Comparison of ENCODE assay signal across 8 cellular contexts in genomic region chr1:151130837-151131586, GRCh38. TPM values are rescaled to one million over a fixed set of nuclear protein-coding genes. Genes with fewer than 3 reads are reported as not detected.
DNase-seq lines count a peak whose midpoint lies in the region; ATAC-seq, FAIRE-seq and TF ChIP-seq lines count a peak whose summit lies in the region.

No MANE protein-coding gene starts in this region.

- H3K79me1 ChIP-seq in H1 (ENCODE audit: low read depth, low read length) (no peaks in the 10 kb centered on the region), mesendoderm (ENCODE audit: low read length) (no peaks in the 10 kb centered on the region)

- H2BK5ac ChIP-seq in H1 (ENCODE audit: low read depth, low read length) (no peak overlapping the region), mesendoderm (ENCODE audit: low read length) (no peak overlapping the region)

- H3K27ac ChIP-seq in H1 (ENCODE audit: low read depth, low read length) (peak overlapping the region; percentile 42; the same call in 1 of the 2 replicates), mesendoderm (ENCODE audit: low read depth, low read length) (no peak overlapping the region)

- H3K27me3 ChIP-seq in H1 (replicated peaks in 1 of 4; ENCODE audit: control insufficient read depth in 3 of 4, extremely low read depth in 1 of 4, insufficient read depth in 3 of 4, low read length in 3 of 4) (peaks cover 0 to 28% (median 20%) of the 10 kb centered on the region in 4 experiments; a peak in 5 of 7 replicates), mesendoderm (ENCODE audit: insufficient read depth, low read length, poor library complexity) (no peaks in the 10 kb centered on the region)

- peak; percentile 98 for FAIRE-seq in H1 (lab: Jason Lieb, UNC)
- FAIRE-seq in HTR-8/SVneo (lab: Jason Lieb, UNC) = no peak

- no peaks in the 10 kb centered on the region for H3K9me3 ChIP-seq in ES-I3 (ENCODE audit: control insufficient read depth, insufficient read depth, low read length)
- no peaks in the 10 kb centered on the region for H3K9me3 ChIP-seq in H1 (ENCODE audit: insufficient read depth in 2 of 2, low read depth in 1 of 2, low read length in 1 of 2)

- no peak overlapping the region for H4K5ac ChIP-seq in H1 (ENCODE audit: insufficient read length, low read depth, low read length)
- H4K5ac ChIP-seq in mesendoderm (ENCODE audit: low read length) = no peak overlapping the region

- TF ChIP-seq EP300 in H1 (IDR thresholded peaks at IDR 0.05; ENCODE audit: borderline replicate concordance in 1 of 2, low read depth in 2 of 2, low read length in 2 of 2) = no peak

- H2AK5ac ChIP-seq in H1 (ENCODE audit: low read depth, low read length) (no peak overlapping the region), mesendoderm (ENCODE audit: low read length) (no peak overlapping the region)

- ATAC-seq in HG03108 (IDR thresholded peaks at IDR 0.05; ENCODE audit: unreplicated experiment) = peak; percentile 81

- CTCF ChIA-PET in H1 (lab: Charles Lee; ENCODE audit: partially characterized antibody) = interaction anchor here (0.5 to 7.9 kb wide), 15 partner anchors 9 to 509 kb away, joined by 3 to 94 read pairs (median 5); partner anchors contain the start of genes GABPB2, SCNM1 and TNFAIP8L2

- WGBS in H1 (ENCODE audit: extremely low coverage in 1 of 2, insufficient coverage in 1 of 2, insufficient read length in 1 of 2, insufficient replicate concordance in 2 of 2, low coverage in 1 of 2, low lambda C conversion rate in 2 of 2, missing lambda C conversion rate in 1 of 2), 2 experiments = 14% methylated on average over 40 of the region's 48 CpGs; no CpG with 5 or more reads in 1 of the 2 experiments
- no CpG with 5 or more reads among the region's 48 CpGs for WGBS in mesendoderm (ENCODE audit: extremely low coverage, insufficient coverage, low lambda C conversion rate)

- no peak for TF ChIP-seq CTCF in H1 (IDR thresholded peaks at IDR 0.05; ENCODE audit: control extremely low read depth in 1 of 3, insufficient read depth in 1 of 3, low read depth in 1 of 3, low read length in 3 of 3)

- H3K14ac ChIP-seq in H1 (ENCODE audit: insufficient read length) = no peak overlapping the region

- H3K4me3 ChIP-seq in H1 (ENCODE audit: extremely low read depth in 1 of 4, insufficient read depth in 2 of 4, low read depth in 3 of 4, low read length in 4 of 4) = peak overlapping the region; percentile 37 to 64 (median 45); a peak in 7 of 8 replicates
- no peak overlapping the region for H3K4me3 ChIP-seq in mesendoderm (ENCODE audit: low read length)

- H2BK20ac ChIP-seq in H1 (ENCODE audit: low read length) = no peak overlapping the region

- H3K79me2 ChIP-seq in H1 (ENCODE audit: control insufficient read depth in 1 of 2, insufficient read depth in 2 of 2, low read length in 2 of 2) (no peaks in the 10 kb centered on the region), mesendoderm (ENCODE audit: control insufficient read depth, insufficient read depth, low read length) (no peaks in the 10 kb centered on the region)

- H4K8ac ChIP-seq in H1 (ENCODE audit: extremely low read depth, insufficient read depth, low read length) (peak overlapping the region; percentile 60; the same call in 1 of the 2 replicates), mesendoderm (ENCODE audit: low read depth, low read length) (no peak overlapping the region)

- peak overlapping the region; percentile 47; the same call in 1 of the 2 replicates for H2AFZ ChIP-seq in H1 (ENCODE audit: low read length)

- H4K91ac ChIP-seq in H1 (replicated peaks; ENCODE audit: insufficient read length, low read length) = peak overlapping the region; percentile 58

- peak overlapping the region; percentile 84 to 90 for H3K4me2 ChIP-seq in H1 (ENCODE audit: insufficient read depth in 1 of 2, low read depth in 2 of 2, low read length in 2 of 2)
- peak overlapping the region; percentile 77 for H3K4me2 ChIP-seq in mesendoderm (ENCODE audit: low read length)

- H2BK120ac ChIP-seq in H1 (replicated peaks; ENCODE audit: low read depth, low read length) (no peak overlapping the region), mesendoderm (ENCODE audit: low read depth, low read length) (no peak overlapping the region)

- H3K9ac ChIP-seq in ES-I3 (ENCODE audit: low read depth, low read length) (peak overlapping the region; percentile 77), H1 (replicated peaks in 1 of 4; ENCODE audit: extremely low read depth in 1 of 4, low read depth in 3 of 4, low read length in 3 of 4) (peak overlapping the region in 3 of 4 experiments; percentile 26 to 67 (median 29); a peak in 4 of 7 replicates), mesendoderm (ENCODE audit: low read length) (peak overlapping the region; percentile 84)

- H3K18ac ChIP-seq in H1 (ENCODE audit: extremely low read depth, low read length) = peak overlapping the region; percentile 66; the same call in 1 of the 2 replicates
- H3K18ac ChIP-seq in mesendoderm (ENCODE audit: low read length) = peak overlapping the region; percentile 55

- POLR2A ChIA-PET in H1 (lab: Charles Lee; ENCODE audit: partially characterized antibody) = interaction anchor here (0.7 to 9.8 kb wide), 15 partner anchors 8 to 157 kb away, joined by 3 to 124 read pairs (median 4); partner anchors contain the start of genes CERS2, LYSMD1, PSMD4 and SCNM1

- peak in 1 of 2 experiments; percentile 67; a peak in 1 of 3 replicates for TF ChIP-seq POLR2A in H1 (IDR thresholded peaks at IDR 0.05; ENCODE audit: control extremely low read depth in 1 of 2, low read depth in 2 of 2, low read length in 2 of 2)

- DNase-seq in activated CD8-positive, alpha-beta memory T cell treated with anti-CD3 and anti-CD28 coated beads for 24 hours = peak; percentile 91
- DNase-seq in H1 (ENCODE audit: low read depth in 1 of 2, low spot score in 2 of 2) (peak; percentile 87 to 91), mesendoderm (peak; percentile 99), SKM-1 (lab: John Stamatoyannopoulos, UW; ENCODE audit: unreplicated experiment) (no peak), HTR-8/SVneo (ENCODE audit: insufficient read length, low spot score) (no peak)
- peak; percentile 69 to 85 (median 80) for DNase-seq in stimulated activated CD4-positive, alpha-beta T cell treated with anti-CD3 and anti-CD28 coated beads, TNF-alpha, amount 100 ng/mL, for 48 hours (ENCODE audit: low read depth in 3 of 3)

- TF ChIP-seq RAD21 in H1 (IDR thresholded peaks at IDR 0.05 in 1 of 2, conservative IDR thresholded peaks at IDR 0.05 in 1 of 2; ENCODE audit: low read depth in 2 of 2, low read length in 2 of 2) = 0 out of 4 replicates have a peak, but pooled peaks of 1 of the 2 experiments have one; percentile 10

- H3K23me2 ChIP-seq in H1 (ENCODE audit: low read depth, low read length) = peaks cover 15% of the 10 kb centered on the region

- H2BK15ac ChIP-seq in H1 (ENCODE audit: low read length) (no peak overlapping the region), mesendoderm (replicated peaks; ENCODE audit: low read depth) (no peak overlapping the region)

- no peaks in the 10 kb centered on the region; the same call in 1 of the 2 replicates for H3K36me3 ChIP-seq in ES-I3 (ENCODE audit: insufficient read depth, low read length)
- H3K36me3 ChIP-seq in H1 (ENCODE audit: control insufficient read depth in 2 of 4, insufficient read depth in 4 of 4, low read length in 3 of 4) = peaks cover 0 to 6% (median 2%) of the 10 kb centered on the region in 4 experiments; a peak in 2 of 8 replicates
- no peaks in the 10 kb centered on the region for H3K36me3 ChIP-seq in mesendoderm (ENCODE audit: control insufficient read depth, insufficient read depth, low read length)

- no peak overlapping the region for H3K23ac ChIP-seq in H1 (ENCODE audit: insufficient read length)
- H3K23ac ChIP-seq in mesendoderm (ENCODE audit: low read length) = no peak overlapping the region

- H2BK12ac ChIP-seq in H1 (ENCODE audit: low read depth, low read length) = no peak overlapping the region; the same call in 1 of the 2 replicates

- H4K20me1 ChIP-seq in H1 (replicated peaks in 1 of 2; ENCODE audit: control insufficient read depth in 1 of 2, insufficient read depth in 2 of 2, low read length in 2 of 2) = peaks cover 0 to 4% of the 10 kb centered on the region in 2 experiments

- no peak overlapping the region for H3K4ac ChIP-seq in H1 (replicated peaks; ENCODE audit: insufficient read length, low read depth, low read length)
- peak overlapping the region; percentile 45 for H3K4ac ChIP-seq in mesendoderm (ENCODE audit: low read depth, low read length)

- H3K4me1 ChIP-seq in ES-I3 (ENCODE audit: insufficient read depth, low read length) (peaks cover 8% of the 10 kb centered on the region), H1 (replicated peaks in 1 of 4; ENCODE audit: control insufficient read depth in 3 of 4, insufficient read depth in 4 of 4, low read length in 3 of 4) (peaks cover 0 to 12% (median 8%) of the 10 kb centered on the region in 4 experiments; a peak in 5 of 7 replicates), mesendoderm (ENCODE audit: control insufficient read depth, low read depth, low read length) (no peaks in the 10 kb centered on the region)

- H3K56ac ChIP-seq in H1 (replicated peaks; ENCODE audit: insufficient read length, low read depth, low read length) = peak overlapping the region; percentile 38
- peak overlapping the region; percentile 87 for H3K56ac ChIP-seq in mesendoderm (ENCODE audit: low read length)

RNA-seq across cellular contexts. Expression of gene SEMA6C, which starts 15.4 kb away (rescaled TPM):
- 15.7 and 17.5 TPM in 2 replicates for total RNA-seq in H1 (2021; fragmentation: NEBNext Ultra II Directional; extraction: Animal tissue kit (Norgen Biotek cat#: 25700))
- 12.2 and 22.7 TPM in 2 replicates for polyA plus RNA-seq in H1 (2011; rRNA removed)
- polyA plus RNA-seq in H1 (2011; cell fraction: cytosol; rRNA removed) = 15.0 TPM
- polyA plus RNA-seq in H1 (2011; cell fraction: nucleus; rRNA removed) = 50.4 TPM
- polyA plus RNA-seq in H1 (2012, experiment 1 of 2) = 13.6 to 18.5 TPM (median 15.0 TPM) in 4 replicates
- polyA plus RNA-seq in H1 (2012, experiment 2 of 2) = 30.6 TPM
- polyA plus RNA-seq in H1 (2013, experiment 1 of 2) = 18.2 TPM
- 17.2 TPM for polyA plus RNA-seq in H1 (2013, experiment 2 of 2)
- 10.1 and 14.8 TPM in 2 replicates for polyA minus RNA-seq in H1 (2011; rRNA and poly(A)+ RNA removed)
- 7.6 TPM for polyA minus RNA-seq in H1 (2011; cell fraction: cytosol; rRNA and poly(A)+ RNA removed)
- polyA minus RNA-seq in H1 (2011; cell fraction: nucleus; rRNA and poly(A)+ RNA removed) = 24.1 TPM
- 5.3 TPM for polyA plus RNA-seq in mesendoderm (2013, experiment 1 of 2)
- polyA plus RNA-seq in mesendoderm (2013, experiment 2 of 2) = 5.7 TPM

RNA-seq across cellular contexts. Expression of gene TNFAIP8L2, which starts 25.4 kb away (rescaled TPM):
- total RNA-seq in H1 (2021; fragmentation: NEBNext Ultra II Directional; extraction: Animal tissue kit (Norgen Biotek cat#: 25700)) = not detected in 2 replicates
- polyA plus RNA-seq in H1 (2011; rRNA removed) = not detected in 2 replicates
- polyA plus RNA-seq in H1 (2011; cell fraction: cytosol; rRNA removed) = not detected
- polyA plus RNA-seq in H1 (2011; cell fraction: nucleus; rRNA removed) = not detected
- polyA plus RNA-seq in H1 (2012, experiment 1 of 2) = 0.30 to 0.33 TPM (median 0.31 TPM) in 3 of 4 replicates, not detected in the other
- 0.21 TPM for polyA plus RNA-seq in H1 (2012, experiment 2 of 2)
- polyA plus RNA-seq in H1 (2013, experiment 1 of 2) = not detected
- polyA plus RNA-seq in H1 (2013, experiment 2 of 2) = not detected
- polyA minus RNA-seq in H1 (2011; rRNA and poly(A)+ RNA removed) = not detected in 2 replicates
- polyA minus RNA-seq in H1 (2011; cell fraction: cytosol; rRNA and poly(A)+ RNA removed) = not detected
- polyA minus RNA-seq in H1 (2011; cell fraction: nucleus; rRNA and poly(A)+ RNA removed) = not detected
- polyA plus RNA-seq in mesendoderm (2013, experiment 1 of 2) = 0.06 TPM
- 0.03 TPM for polyA plus RNA-seq in mesendoderm (2013, experiment 2 of 2)

RNA-seq across cellular contexts. Expression of gene LYSMD1, which starts 34.7 kb away (rescaled TPM):
- total RNA-seq in H1 (2021; fragmentation: NEBNext Ultra II Directional; extraction: Animal tissue kit (Norgen Biotek cat#: 25700)) = 4.9 and 6.0 TPM in 2 replicates
- polyA plus RNA-seq in H1 (2011; rRNA removed) = 2.4 and 2.5 TPM in 2 replicates
- 4.3 TPM for polyA plus RNA-seq in H1 (2011; cell fraction: cytosol; rRNA removed)
- 5.4 TPM for polyA plus RNA-seq in H1 (2011; cell fraction: nucleus; rRNA removed)
- 4.8 to 6.5 TPM (median 6.0 TPM) in 4 replicates for polyA plus RNA-seq in H1 (2012, experiment 1 of 2)
- 4.9 TPM for polyA plus RNA-seq in H1 (2012, experiment 2 of 2)
- polyA plus RNA-seq in H1 (2013, experiment 1 of 2) = 3.3 TPM
- 3.2 TPM for polyA plus RNA-seq in H1 (2013, experiment 2 of 2)
- polyA minus RNA-seq in H1 (2011; rRNA and poly(A)+ RNA removed) = 5.1 and 7.4 TPM in 2 replicates
- 4.3 TPM for polyA minus RNA-seq in H1 (2011; cell fraction: cytosol; rRNA and poly(A)+ RNA removed)
- polyA minus RNA-seq in H1 (2011; cell fraction: nucleus; rRNA and poly(A)+ RNA removed) = 4.1 TPM
- 2.4 TPM for polyA plus RNA-seq in mesendoderm (2013, experiment 1 of 2)
- polyA plus RNA-seq in mesendoderm (2013, experiment 2 of 2) = 2.6 TPM

RNA-seq across cellular contexts. Expression of gene SCNM1, which starts 34.9 kb away (rescaled TPM):
- 44.5 and 46.2 TPM in 2 replicates for total RNA-seq in H1 (2021; fragmentation: NEBNext Ultra II Directional; extraction: Animal tissue kit (Norgen Biotek cat#: 25700))
- polyA plus RNA-seq in H1 (2011; rRNA removed) = 13.6 and 17.3 TPM in 2 replicates
- polyA plus RNA-seq in H1 (2011; cell fraction: cytosol; rRNA removed) = 24.2 TPM
- polyA plus RNA-seq in H1 (2011; cell fraction: nucleus; rRNA removed) = 34.6 TPM
- polyA plus RNA-seq in H1 (2012, experiment 1 of 2) = 47.7 to 56.4 TPM (median 51.1 TPM) in 4 replicates
- polyA plus RNA-seq in H1 (2012, experiment 2 of 2) = 39.8 TPM
- polyA plus RNA-seq in H1 (2013, experiment 1 of 2) = 46.5 TPM
- 43.1 TPM for polyA plus RNA-seq in H1 (2013, experiment 2 of 2)
- polyA minus RNA-seq in H1 (2011; rRNA and poly(A)+ RNA removed) = 8.7 and 9.6 TPM in 2 replicates
- 8.2 TPM for polyA minus RNA-seq in H1 (2011; cell fraction: cytosol; rRNA and poly(A)+ RNA removed)
- 6.5 TPM for polyA minus RNA-seq in H1 (2011; cell fraction: nucleus; rRNA and poly(A)+ RNA removed)
- polyA plus RNA-seq in mesendoderm (2013, experiment 1 of 2) = 48.9 TPM
- polyA plus RNA-seq in mesendoderm (2013, experiment 2 of 2) = 48.0 TPM

RNA-seq across cellular contexts. Expression of gene TMOD4, which starts 44.8 kb away (rescaled TPM):
- not detected in 2 replicates for total RNA-seq in H1 (2021; fragmentation: NEBNext Ultra II Directional; extraction: Animal tissue kit (Norgen Biotek cat#: 25700))
- 0.42 and 0.63 TPM in 2 replicates for polyA plus RNA-seq in H1 (2011; rRNA removed)
- polyA plus RNA-seq in H1 (2011; cell fraction: cytosol; rRNA removed) = 0.27 TPM
- 0.74 TPM for polyA plus RNA-seq in H1 (2011; cell fraction: nucleus; rRNA removed)
- 1.1 to 1.2 TPM in 2 of 4 replicates, not detected in the others for polyA plus RNA-seq in H1 (2012, experiment 1 of 2)
- not detected for polyA plus RNA-seq in H1 (2012, experiment 2 of 2)
- not detected for polyA plus RNA-seq in H1 (2013, experiment 1 of 2)
- 0.17 TPM for polyA plus RNA-seq in H1 (2013, experiment 2 of 2)
- polyA minus RNA-seq in H1 (2011; rRNA and poly(A)+ RNA removed) = not detected in 2 replicates
- not detected for polyA minus RNA-seq in H1 (2011; cell fraction: cytosol; rRNA and poly(A)+ RNA removed)
- not detected for polyA minus RNA-seq in H1 (2011; cell fraction: nucleus; rRNA and poly(A)+ RNA removed)
- polyA plus RNA-seq in mesendoderm (2013, experiment 1 of 2) = 0.35 TPM
- 0.29 TPM for polyA plus RNA-seq in mesendoderm (2013, experiment 2 of 2)

Comparison
In these comparisons a context has a peak if more than half of its experiments do, and no peak if none do; other contexts are left out.
1. H3K9ac ChIP-seq: peak in every context shown above with its lines; median percentile 84 in mesendoderm; 77 in ES-I3; 29 in H1.
2. DNase-seq: peak in activated CD8-positive, alpha-beta memory T cell treated with anti-CD3 and anti-CD28 coated beads for 24 hours (single experiment), H1 (2 of 2), mesendoderm (single experiment) and stimulated activated CD4-positive, alpha-beta T cell treated with anti-CD3 and anti-CD28 coated beads, TNF-alpha, amount 100 ng/mL, for 48 hours (3 of 3); none in SKM-1 (single experiment) and HTR-8/SVneo (single experiment).